In genomic region chr2:184599875-184600227, GRCh38 we compare ENCODE assay signal across 12 cellular contexts. TPM values are rescaled to one million over a fixed set of nuclear protein-coding genes. Genes with fewer than 3 reads are reported as not detected.
DNase-seq lines count a peak whose midpoint lies in the region; ATAC-seq and TF ChIP-seq lines count a peak whose summit lies in the region.
"Had no signal": no experiment of that assay in that cellular context is flagged by ENCODE, and none has a peak within 500 bp of the region (broad histone marks: within the 10 kb centered on the region; RNA-seq: fewer than 3 reads in every experiment).

No MANE protein-coding gene starts in this region.

- ATAC-seq in upper lobe of left lung (ENCODE audit: low FRiP score in 2 of 2) (peak; percentile 29 to 49), left lobe of liver (no peak)

- H3K27ac Mint-ChIP-seq in activated naive CD4-positive, alpha-beta T cell treated with anti-CD3 and anti-CD28 coated beads for 36 hours, result no peak overlapping the region
- H3K27ac Mint-ChIP-seq: activated T-cell treated with anti-CD3 and anti-CD28 coated beads, Interleukin-2, amount 50 U/mL, for 24 hours had no signal

- no peak for TF ChIP-seq EP300 in upper lobe of left lung (IDR thresholded peaks at IDR 0.05)

- DNase-seq in NCI-H146 treated with DMSO at 0.1 percent for 48 hours (lab: John Stamatoyannopoulos, UW; ENCODE audit: unreplicated experiment), result peak; percentile 4
- DNase-seq in NCI-H146 (lab: John Stamatoyannopoulos, UW), result no peak
- peak; percentile 56 for DNase-seq in SKM-1 (lab: John Stamatoyannopoulos, UW; ENCODE audit: unreplicated experiment)
- DNase-seq in foreskin fibroblast, result peak; percentile 12 to 38
- no peak for DNase-seq in upper lobe of left lung
- no peak for DNase-seq in left lobe of liver (ENCODE audit: low spot score)
- no peak for DNase-seq in NCI-H446 treated with DMSO at 0.1 percent for 48 hours (lab: John Stamatoyannopoulos, UW)
- DNase-seq in activated naive CD4-positive, alpha-beta T cell treated with anti-CD3 and anti-CD28 coated beads for 36 hours, result no peak
- DNase-seq: activated T-cell treated with anti-CD3 and anti-CD28 coated beads, Interleukin-2, amount 50 U/mL, for 24 hours; T1000 had no signal

- no peak overlapping the region for H3K4me3 Mint-ChIP-seq in activated naive CD4-positive, alpha-beta T cell treated with anti-CD3 and anti-CD28 coated beads for 36 hours

- no peaks in the 10 kb centered on the region for H3K9me3 ChIP-seq in upper lobe of left lung

- CTCF ChIA-PET in activated naive CD4-positive, alpha-beta T cell treated with anti-CD3 and anti-CD28 coated beads for 36 hours (lab: Charles Lee), result no interaction called here

- H3K27ac ChIP-seq in upper lobe of left lung, result peak overlapping the region; percentile 79 to 89 (median 88)
- H3K27ac ChIP-seq: 22Rv1 had no signal

- 55 to 89% methylated on average over 2 of the region's 2 CpGs for WGBS in upper lobe of left lung, 2 donors

- intact Hi-C loops in activated naive CD4-positive, alpha-beta T cell treated with anti-CD3 and anti-CD28 coated beads for 36 hours (cut with micrococcal nuclease), result no loop called here

- H3K27me3 ChIP-seq in upper lobe of left lung, result peaks cover 0 to 10% (median 3%) of the 10 kb centered on the region in 4 donors

- H3K36me3 Mint-ChIP-seq in activated naive CD4-positive, alpha-beta T cell treated with anti-CD3 and anti-CD28 coated beads for 36 hours (ENCODE audit: low read depth), result no peaks in the 10 kb centered on the region

- H3K4me1 Mint-ChIP-seq in activated naive CD4-positive, alpha-beta T cell treated with anti-CD3 and anti-CD28 coated beads for 36 hours (ENCODE audit: low read depth), result peaks cover 13% of the 10 kb centered on the region

- H3K4me3 ChIP-seq in foreskin fibroblast (ENCODE audit: low read depth in 1 of 2, low read length in 2 of 2) (peak overlapping the region in 1 of 2 donors; percentile 66), upper lobe of left lung (peak overlapping the region in 2 of 4 donors; percentile 60 to 67)

- peaks cover 39% of the 10 kb centered on the region for H3K27me3 Mint-ChIP-seq in activated naive CD4-positive, alpha-beta T cell treated with anti-CD3 and anti-CD28 coated beads for 36 hours (ENCODE audit: low read depth)

- H3K9me3 Mint-ChIP-seq in activated naive CD4-positive, alpha-beta T cell treated with anti-CD3 and anti-CD28 coated beads for 36 hours, result no peaks in the 10 kb centered on the region
- H3K9me3 Mint-ChIP-seq: activated T-cell treated with anti-CD3 and anti-CD28 coated beads, Interleukin-2, amount 50 U/mL, for 24 hours had no signal

- TF ChIP-seq CTCF in foreskin fibroblast (IDR thresholded peaks at IDR 0.05; ENCODE audit: low read depth, low read length), result no peak
- no peak for TF ChIP-seq CTCF in upper lobe of left lung (IDR thresholded peaks at IDR 0.05)

- no peak for TF ChIP-seq POLR2A in upper lobe of left lung (IDR thresholded peaks at IDR 0.05)

- peaks cover 0 to 26% (median 1%) of the 10 kb centered on the region in 4 donors for H3K4me1 ChIP-seq in upper lobe of left lung

- no peaks in the 10 kb centered on the region for H3K36me3 ChIP-seq in upper lobe of left lung

RNA-seq across cellular contexts. Expression of gene ZNF804A, which starts 1.5 kb away (rescaled TPM):
- total RNA-seq in upper lobe of left lung (under 1 TPM in 5 of 6 donors, not detected in 1; 0.46 to 0.89 (median 0.77) TPM), left lobe of liver (not detected)
- not detected for total RNA-seq in activated naive CD4-positive, alpha-beta T cell treated with anti-CD3 and anti-CD28 coated beads for 36 hours
- total RNA-seq: pulmonary artery endothelial cell had no signal

Comparison
In these comparisons a context has a peak if more than half of its experiments do, and no peak if none do; other contexts are left out.
1. DNase-seq: peak in NCI-H146 treated with DMSO at 0.1 percent for 48 hours (single experiment), SKM-1 (single experiment) and foreskin fibroblast (2 of 2); none in NCI-H146 (single experiment), upper lobe of left lung (0 of 2), left lobe of liver (single experiment), NCI-H446 treated with DMSO at 0.1 percent for 48 hours (single experiment) and activated naive CD4-positive, alpha-beta T cell treated with anti-CD3 and anti-CD28 coated beads for 36 hours (single experiment).